Comparison of ENCODE assay signal across 11 cellular contexts in the genomic region with DNA sequence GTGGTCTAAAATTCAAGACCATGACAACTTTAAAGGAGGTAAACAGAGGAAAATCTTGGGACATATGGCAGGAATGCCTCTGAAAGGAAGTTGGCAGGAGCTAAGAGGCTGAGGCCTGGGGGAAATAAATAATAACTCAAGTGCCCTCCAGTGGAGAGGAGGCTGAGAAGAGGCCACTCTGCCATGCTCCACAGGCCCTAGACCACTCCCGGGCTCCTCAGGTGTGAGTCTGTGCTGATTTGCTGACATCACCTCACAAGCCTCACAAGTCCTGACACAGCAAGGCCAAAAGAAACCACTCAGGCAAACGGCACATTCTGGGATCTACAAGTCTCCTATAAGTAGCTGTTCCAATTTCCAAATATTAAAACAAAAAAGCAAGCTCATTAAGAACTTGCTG.
DNase-seq lines count a peak whose midpoint lies in the region; ATAC-seq and TF ChIP-seq lines count a peak whose summit lies in the region.
"Had no signal": no experiment of that assay in that cellular context is flagged by ENCODE, and none has a peak within 500 bp of the region (broad histone marks: within the 10 kb centered on the region; RNA-seq: fewer than 3 reads in every experiment).

No MANE protein-coding gene starts in this region.

- peak overlapping the region; percentile 79 for H3K27ac Mint-ChIP-seq in activated naive CD4-positive, alpha-beta T cell treated with anti-CD3 and anti-CD28 coated beads, Interleukin-2, amount 50 U/mL, for 24 hours
- H3K27ac Mint-ChIP-seq in activated naive CD8-positive, alpha-beta T cell treated with anti-CD3 and anti-CD28 coated beads, Interleukin-2, amount 10 ng/mL, durations not matched to agents 7 days and 5 days: peak overlapping the region; percentile 82

- no peaks in the 10 kb centered on the region for H3K36me3 ChIP-seq in upper lobe of right lung

- POLR2A ChIA-PET in activated naive CD8-positive, alpha-beta T cell treated with anti-CD3 and anti-CD28 coated beads, Interleukin-2, amount 10 ng/mL, durations not matched to agents 7 days and 5 days (lab: Charles Lee): interaction anchor here (0.6 to 2.5 kb wide), 8 partner anchors 9 to 307 kb away, joined by 3 to 14 read pairs (median 3); no protein-coding TSS in a partner anchor

- H3K4me3 ChIP-seq in upper lobe of right lung: no peak overlapping the region
- H3K4me3 ChIP-seq: PC-9 had no signal

- TF ChIP-seq CTCF in upper lobe of right lung (IDR thresholded peaks at IDR 0.05): no peak

- no peaks in the 10 kb centered on the region for H3K36me3 Mint-ChIP-seq in activated naive CD4-positive, alpha-beta T cell treated with anti-CD3 and anti-CD28 coated beads, Interleukin-2, amount 50 U/mL, for 24 hours
- H3K36me3 Mint-ChIP-seq in activated naive CD8-positive, alpha-beta T cell treated with anti-CD3 and anti-CD28 coated beads, Interleukin-2, amount 10 ng/mL, durations not matched to agents 7 days and 5 days: peaks cover 15% of the 10 kb centered on the region

- H3K4me3 Mint-ChIP-seq in activated naive CD4-positive, alpha-beta T cell treated with anti-CD3 and anti-CD28 coated beads, Interleukin-2, amount 50 U/mL, for 24 hours: no peak overlapping the region
- H3K4me3 Mint-ChIP-seq in activated naive CD8-positive, alpha-beta T cell treated with anti-CD3 and anti-CD28 coated beads, Interleukin-2, amount 10 ng/mL, durations not matched to agents 7 days and 5 days: peak overlapping the region; percentile 16

- H3K27ac ChIP-seq in upper lobe of right lung: peak overlapping the region; percentile 72
- H3K27ac ChIP-seq: PC-9 had no signal

- H3K9me3 ChIP-seq in upper lobe of right lung: no peaks in the 10 kb centered on the region

- H3K4me1 Mint-ChIP-seq in activated naive CD4-positive, alpha-beta T cell treated with anti-CD3 and anti-CD28 coated beads, Interleukin-2, amount 50 U/mL, for 24 hours: peaks cover 50% of the 10 kb centered on the region
- H3K4me1 Mint-ChIP-seq in activated naive CD8-positive, alpha-beta T cell treated with anti-CD3 and anti-CD28 coated beads, Interleukin-2, amount 10 ng/mL, durations not matched to agents 7 days and 5 days: peaks cover 19% of the 10 kb centered on the region

- no peaks in the 10 kb centered on the region for H3K9me3 Mint-ChIP-seq in activated naive CD4-positive, alpha-beta T cell treated with anti-CD3 and anti-CD28 coated beads, Interleukin-2, amount 50 U/mL, for 24 hours
- no peaks in the 10 kb centered on the region for H3K9me3 Mint-ChIP-seq in activated naive CD8-positive, alpha-beta T cell treated with anti-CD3 and anti-CD28 coated beads, Interleukin-2, amount 10 ng/mL, durations not matched to agents 7 days and 5 days

- H3K27me3 ChIP-seq in upper lobe of right lung: no peaks in the 10 kb centered on the region

- intact Hi-C loops in upper lobe of right lung (cut with DNase I) (no loop called here), left ventricle myocardium superior (cut with micrococcal nuclease) (no loop called here)

- no peaks in the 10 kb centered on the region for H3K27me3 Mint-ChIP-seq in activated naive CD4-positive, alpha-beta T cell treated with anti-CD3 and anti-CD28 coated beads, Interleukin-2, amount 50 U/mL, for 24 hours
- no peaks in the 10 kb centered on the region for H3K27me3 Mint-ChIP-seq in activated naive CD8-positive, alpha-beta T cell treated with anti-CD3 and anti-CD28 coated beads, Interleukin-2, amount 10 ng/mL, durations not matched to agents 7 days and 5 days

- H3K4me1 ChIP-seq in upper lobe of right lung: peaks cover 6% of the 10 kb centered on the region

- no peak for ATAC-seq in activated naive CD8-positive, alpha-beta T cell treated with anti-CD3 and anti-CD28 coated beads, Interleukin-2, amount 10 ng/mL, durations not matched to agents 7 days and 5 days (ENCODE audit: low read depth)
- ATAC-seq in upper lobe of right lung (peak; percentile 94), left ventricle myocardium superior (no peak), HG03159 (IDR thresholded peaks at IDR 0.05; ENCODE audit: unreplicated experiment) (no peak)

- DNase-seq in activated naive CD4-positive, alpha-beta T cell (lab: John Stamatoyannopoulos, UW): no peak
- DNase-seq in NCI-H345 (lab: John Stamatoyannopoulos, UW): peak; percentile 56
- DNase-seq in activated naive CD8-positive, alpha-beta T cell treated with anti-CD3 and anti-CD28 coated beads, Interleukin-2, amount 10 ng/mL, durations not matched to agents 7 days and 5 days: no peak
- DNase-seq in upper lobe of right lung: peak; percentile 83
- DNase-seq in left ventricle myocardium superior: no peak
- DNase-seq in NCI-H1694 (lab: John Stamatoyannopoulos, UW): no peak
- DNase-seq: C1 segment of cervical spinal cord, GOT3 had no signal

Comparison
In these comparisons a context has a peak if more than half of its experiments do, and no peak if none do; other contexts are left out.
1. DNase-seq: peak in NCI-H345 (single experiment) and upper lobe of right lung (single experiment); none in activated naive CD4-positive, alpha-beta T cell (0 of 4), activated naive CD8-positive, alpha-beta T cell treated with anti-CD3 and anti-CD28 coated beads, Interleukin-2, amount 10 ng/mL, durations not matched to agents 7 days and 5 days (single experiment), left ventricle myocardium superior (single experiment) and NCI-H1694 (single experiment).